In the genomic region with DNA sequence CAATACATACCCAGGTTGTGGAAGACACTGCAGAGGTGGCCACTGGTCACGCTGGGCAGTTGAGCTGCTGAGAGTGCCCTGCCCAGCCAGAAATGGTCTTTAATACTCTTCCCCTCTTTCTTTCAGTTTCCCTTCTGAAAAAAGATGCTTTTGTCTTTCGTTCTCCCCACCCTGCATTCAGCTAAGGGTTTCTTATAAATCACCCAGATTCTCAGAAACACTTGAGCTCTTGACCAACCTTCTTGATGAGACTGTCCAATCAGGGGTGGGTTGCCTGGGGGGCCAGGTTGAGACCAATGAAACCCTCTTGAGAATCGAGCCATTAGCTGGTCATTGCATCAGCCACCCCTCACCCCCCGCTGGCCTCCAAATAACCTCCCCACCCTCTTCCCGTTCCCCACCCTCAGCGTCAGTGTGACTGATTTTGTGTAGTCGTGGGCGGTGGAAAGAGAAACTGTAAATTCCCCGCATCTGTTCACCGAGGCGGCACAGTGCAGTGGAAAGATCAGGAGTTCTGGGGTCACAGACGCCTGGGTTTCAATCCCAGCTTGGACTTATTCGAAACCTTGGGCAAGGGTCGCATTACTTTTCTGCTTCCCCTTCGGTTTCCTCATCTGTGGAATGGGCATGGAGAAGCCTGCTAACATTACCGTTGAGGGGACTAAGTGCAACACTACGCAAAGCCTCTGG, we compare ENCODE assay signal across 8 cellular contexts. TPM values are rescaled to one million over a fixed set of nuclear protein-coding genes. Genes with fewer than 3 reads are reported as not detected.
A peak's percentile ranks its signal among the peaks of the same experiment; 100 is the strongest.
DNase-seq lines count a peak whose midpoint lies in the region; ATAC-seq, FAIRE-seq and TF ChIP-seq lines count a peak whose summit lies in the region.

No MANE protein-coding gene starts in this region.

- ATAC-seq in GM18858 (IDR thresholded peaks at IDR 0.05; ENCODE audit: unreplicated experiment) = peak; percentile 28
- ATAC-seq in HG03066 (IDR thresholded peaks at IDR 0.05; ENCODE audit: low read depth, unreplicated experiment) = peak; percentile 38
- peak in 3 of 4 donors; percentile 6 to 50 (median 30) for ATAC-seq in pancreas

- peak overlapping the region; percentile 75 for H2AFZ ChIP-seq in OCI-LY7 (ENCODE audit: low read length)

- 3 to 5% methylated on average over 17 of the region's 17 CpGs for WGBS in pancreas, 2 donors

- peak overlapping the region; percentile 99 for H3K4me3 ChIP-seq in A673 (ENCODE audit: low read depth, low read length, poor library complexity, severe bottlenecking)
- peak overlapping the region; percentile 91 for H3K4me3 ChIP-seq in OCI-LY7 (ENCODE audit: low read depth, low read length, poor library complexity, severe bottlenecking)
- peak overlapping the region; percentile 82 to 90 (median 84) for H3K4me3 ChIP-seq in pancreas
- H3K4me3 ChIP-seq in vagina = peak overlapping the region; percentile 80 to 83

- H3K4me1 ChIP-seq in A673 (ENCODE audit: insufficient read depth, low read length, poor library complexity, severe bottlenecking) (peaks cover 5% of the 10 kb centered on the region), OCI-LY7 (ENCODE audit: insufficient read depth, low read length, poor library complexity, severe bottlenecking) (peaks cover 30% of the 10 kb centered on the region), pancreas (peaks cover 0 to 25% (median 5%) of the 10 kb centered on the region in 3 donors), vagina (peaks cover 26% of the 10 kb centered on the region)

- TF ChIP-seq CTCF in A673 (conservative IDR thresholded peaks at IDR 0.05; ENCODE audit: low read depth, low read length) (no peak), OCI-LY7 (conservative IDR thresholded peaks at IDR 0.05; ENCODE audit: low read length) (no peak), pancreas (IDR thresholded peaks at IDR 0.05) (no peak), vagina (IDR thresholded peaks at IDR 0.05) (no peak)

- POLR2A ChIA-PET in A673 (lab: Charles Lee; ENCODE audit: low non-redundant PET) (interaction anchor here (0.5 to 0.7 kb wide), 3 partner anchors 264 to 1721 kb away, joined by 3 read pairs; no protein-coding TSS in a partner anchor), OCI-LY7 (lab: Charles Lee) (interaction anchor here (0.9 to 1.2 kb wide), 4 partner anchors 10 to 218 kb away, joined by 3 to 5 read pairs (median 4); no protein-coding TSS in a partner anchor)

- CTCF ChIA-PET in A673 (lab: Charles Lee) = no interaction called here
- CTCF ChIA-PET in OCI-LY7 (lab: Charles Lee; ENCODE audit: unreplicated experiment) = no interaction called here

- H3K9me2 ChIP-seq in OCI-LY7 (ENCODE audit: insufficient read depth, low read length) = no peaks in the 10 kb centered on the region

- BruUV-seq in A673 (replicated peaks; lab: Mats Ljungman, UMichigan) (no TSS peak), OCI-LY7 (replicated peaks; lab: Mats Ljungman, UMichigan) (no TSS peak)

- intact Hi-C loops in A673 (cut with micrococcal nuclease; ENCODE audit: unreplicated experiment) = loop anchor here (5.0 kb wide), 1 partner anchor 393 kb away; no protein-coding TSS in a partner anchor
- intact Hi-C loops in OCI-LY7 (cut with micrococcal nuclease; ENCODE audit: unreplicated experiment) = loop anchor here (10.0 kb wide), 1 partner anchor 401 kb away; no protein-coding TSS in a partner anchor
- intact Hi-C loops in pancreas (cut with DNase I) = loop anchor here in 2 of 3 donors (5.0 to 10.0 kb wide), 2 partner anchors 91 to 103 kb away; no protein-coding TSS in a partner anchor
- intact Hi-C loops in vagina (cut with DNase I) = no loop called here

- H4K20me1 ChIP-seq in OCI-LY7 (ENCODE audit: insufficient read depth, low read length) = no peaks in the 10 kb centered on the region

- DNase-seq in A673 (ENCODE audit: low spot score) (peak; percentile 77), OCI-LY7 (ENCODE audit: low spot score) (peak; percentile 63), germinal center (ENCODE audit: low spot score) (peak; percentile 36), pancreas (peak in 4 of 6 donors; percentile 34 to 60 (median 48)), vagina (ENCODE audit: extremely low spot score in 2 of 2) (peak in 1 of 2 donors; percentile 92)
- peak; percentile 92 for DNase-seq in activated effector memory CD4-positive, alpha-beta T cell treated with anti-CD3 and anti-CD28 coated beads, Interleukin-2, amount 50 U/mL, for 16 hours

- H3K4me2 ChIP-seq in OCI-LY7 (ENCODE audit: low read length) = peak overlapping the region; percentile 96

- H3K79me2 ChIP-seq in OCI-LY7 (ENCODE audit: insufficient read depth, low read depth, low read length) = peaks cover 11% of the 10 kb centered on the region; the same call in 1 of the 2 replicates

- H3K27me3 ChIP-seq in A673 (replicated peaks; ENCODE audit: insufficient read depth, low read depth, low read length, poor library complexity) (no peaks in the 10 kb centered on the region), pancreas (no peaks in the 10 kb centered on the region), vagina (no peaks in the 10 kb centered on the region)

- no peak for TF ChIP-seq POLR2A in vagina (IDR thresholded peaks at IDR 0.05)

- H3K9me3 ChIP-seq in A673 (ENCODE audit: low read depth, low read length, poor library complexity, severe bottlenecking) (no peaks in the 10 kb centered on the region), OCI-LY7 (ENCODE audit: low read length) (no peaks in the 10 kb centered on the region), pancreas (no peaks in the 10 kb centered on the region), vagina (no peaks in the 10 kb centered on the region)

- H3K36me3 ChIP-seq in A673 (ENCODE audit: insufficient read depth, low read length, poor library complexity, severe bottlenecking) = no peaks in the 10 kb centered on the region
- no peaks in the 10 kb centered on the region for H3K36me3 ChIP-seq in OCI-LY7 (ENCODE audit: insufficient read depth, low read length)
- no peaks in the 10 kb centered on the region for H3K36me3 ChIP-seq in pancreas
- H3K36me3 ChIP-seq in vagina = no peaks in the 10 kb centered on the region

- peak overlapping the region; percentile 96 for H3K27ac ChIP-seq in A673 (ENCODE audit: low read depth, low read length, poor library complexity, severe bottlenecking)
- H3K27ac ChIP-seq in OCI-LY7 (ENCODE audit: low read depth, low read length, poor library complexity, severe bottlenecking) = peak overlapping the region; percentile 32
- H3K27ac ChIP-seq in pancreas = peak overlapping the region; percentile 63 to 89 (median 72)
- H3K27ac ChIP-seq in vagina = peak overlapping the region; percentile 86

- FAIRE-seq in pancreas (lab: Jason Lieb, UNC) = no peak

RNA-seq across cellular contexts. Expression of a gene that starts 0.9 kb away (rescaled TPM):
- total RNA-seq in A673 (2021) = 8.7 and 9.4 TPM in 2 replicates
- total RNA-seq in OCI-LY7 (2014; rRNA removed; shearing (Covaris generic)) = 6.5 and 8.5 TPM in 2 replicates
- 8.2 and 8.9 TPM in 2 replicates for total RNA-seq in OCI-LY7 (2022)
- total RNA-seq in pancreas = 1 to 10 TPM; 4.1 to 7.7 (median 6.3) TPM
- polyA plus RNA-seq in pancreas = 1 to 10 TPM; 6.3 to 8.9 TPM
- 4.2 TPM for total RNA-seq in vagina

RNA-seq across cellular contexts. Expression of a gene that starts 52.3 kb away (rescaled TPM):
- total RNA-seq in A673 (2021) (not detected in 2 replicates), OCI-LY7 (2022) (not detected in 2 replicates), pancreas (under 1 TPM in 2 of 6 donors, not detected in 4; 0.12 to 0.28 TPM), vagina (not detected)
- 0.44 TPM in 1 of 2 replicates, not detected in the other for total RNA-seq in OCI-LY7 (2014; rRNA removed; shearing (Covaris generic))
- under 1 TPM; 0.07 to 0.11 TPM for polyA plus RNA-seq in pancreas

Comparison
In these comparisons a context has a peak if more than half of its experiments do, and no peak if none do; other contexts are left out.
1. H3K27ac ChIP-seq: peak in every context shown above with its lines; median percentile 96 in A673; 86 in vagina; 72 in pancreas; 32 in OCI-LY7.